In genomic region chr6:84718421-84718955, GRCh38 we compare ENCODE assay signal across 16 cellular contexts. TPM values are rescaled to one million over a fixed set of nuclear protein-coding genes. Genes with fewer than 3 reads are reported as not detected.
"Had no signal": no experiment of that assay in that cellular context is flagged by ENCODE, and none has a peak within 500 bp of the region (broad histone marks: within the 10 kb centered on the region; RNA-seq: fewer than 3 reads in every experiment).

No MANE protein-coding gene starts in this region.

RNA-seq across cellular contexts. Expression of gene TBX18, which starts 45.9 kb away (rescaled TPM):
- total RNA-seq: activated B cell treated with CpG ODN at 0.5 μM for 24 hours; activated CD4-positive, alpha-beta memory T cell treated with anti-CD3 and anti-CD28 coated beads for 36 hours; activated CD4-positive, alpha-beta T cell treated with anti-CD3 and anti-CD28 coated beads, Interleukin-2, amount 10 ng/mL, durations not matched to agents 24 days and 14 days; activated CD8-positive, alpha-beta memory T cell treated with anti-CD3 and anti-CD28 coated beads for 36 hours; activated CD8-positive, alpha-beta T cell treated with anti-CD3 and anti-CD28 coated beads for 36 hours; activated naive CD4-positive, alpha-beta T cell treated with anti-CD3 and anti-CD28 coated beads for 36 hours; activated naive CD4-positive, alpha-beta T cell treated with anti-CD3 and anti-CD28 coated beads, Interleukin-2, amount 50 U/mL, for 72 hours; activated naive CD8-positive, alpha-beta T cell treated with anti-CD3 and anti-CD28 coated beads for 36 hours; activated T-cell treated with anti-CD3 and anti-CD28 coated beads, Interleukin-2, amount 50 U/mL, for 4 hours; activated T-cell treated with anti-CD3 and anti-CD28 coated beads, Interleukin-2, amount 50 U/mL, for 72 hours; activated T-helper 1 cell treated with anti-CD3 and anti-CD28 coated beads, Interleukin-12 subunit alpha, Interleukin-12 subunit beta, Interleukin-2, Interleukin-4 antibody, amounts not matched to agents 30 ng/mL and 10 ng/mL and 1 ng/mL, durations not matched to agents 14 hours and 24 hours and 36 hours; activated T-helper 17 cell treated with anti-CD3 and anti-CD28 coated beads, Interleukin-2, amount 50 U/mL, for 72 hours; T-cell; T-helper 1 cell treated with Interleukin-12 subunit alpha and Interleukin-12 subunit beta and Interleukin-4 antibody, amounts not matched to agents 30 ng/mL and 1 ng/mL, for 36 hours; T-helper 17 cell; T-helper 2 cell treated with Interferon-gamma antibody and Interleukin-4, amounts not matched to agents 100 ng/mL and 5 ng/mL, for 36 hours had no signal
